ENCODE assay signal across 1 cellular context in genomic region chr16:30570621-30571443, GRCh38.
A peak's percentile ranks its signal among the peaks of the same experiment; 100 is the strongest.
TF ChIP-seq lines count a peak whose summit lies in the region.

No MANE protein-coding gene starts in this region.

TF ChIP-seq in K562, 482 proteins besides CTCF, POLR2A, EP300 and RAD21 (continued from another document and continues in another):
- TF ChIP-seq THRB (CRISPR knock-in tag; conservative IDR thresholded peaks at IDR 0.05): 0 out of 2 replicates have a peak, but pooled peaks have one; percentile 10
- no peak for TF ChIP-seq ZC3H4 (CRISPR knock-in tag; IDR thresholded peaks at IDR 0.05; ENCODE audit: borderline replicate concordance)
- no peak for TF ChIP-seq RFX1 (IDR thresholded peaks at IDR 0.05)
- no peak for TF ChIP-seq ESRRB (CRISPR knock-in tag; IDR thresholded peaks at IDR 0.05; ENCODE audit: borderline replicate concordance)
- TF ChIP-seq CUX1 (CRISPR knock-in tag; IDR thresholded peaks at IDR 0.05): 0 out of 2 replicates have a peak, but pooled peaks have one; percentile 26
- TF ChIP-seq NR1H2 (CRISPR knock-in tag; IDR thresholded peaks at IDR 0.05): no peak
- TF ChIP-seq ZFPM2 (CRISPR knock-in tag; IDR thresholded peaks at IDR 0.05): no peak
- TF ChIP-seq POU5F1 (IDR thresholded peaks at IDR 0.05; ENCODE audit: borderline replicate concordance, low read depth, low read length, partially characterized antibody): no peak
- no peak for TF ChIP-seq DIDO1 (tag; IDR thresholded peaks at IDR 0.05; ENCODE audit: low read depth)
- TF ChIP-seq PURB (CRISPR knock-in tag; IDR thresholded peaks at IDR 0.05; ENCODE audit: low read depth): no peak
- TF ChIP-seq ELF1 (tag; IDR thresholded peaks at IDR 0.05): no peak
- TF ChIP-seq FOXA1 (IDR thresholded peaks at IDR 0.05; ENCODE audit: borderline replicate concordance): no peak
- TF ChIP-seq CAMTA2 (CRISPR knock-in tag; conservative IDR thresholded peaks at IDR 0.05): no peak
- TF ChIP-seq ZFP1 (CRISPR knock-in tag; IDR thresholded peaks at IDR 0.05): no peak
- no peak for TF ChIP-seq RBBP5 (IDR thresholded peaks at IDR 0.05; ENCODE audit: borderline replicate concordance, insufficient read depth, low read length, poor library complexity, severe bottlenecking)
- no peak for TF ChIP-seq ZNF347 (CRISPR knock-in tag; IDR thresholded peaks at IDR 0.05; ENCODE audit: low read depth)
- TF ChIP-seq CTCFL (IDR thresholded peaks at IDR 0.05; ENCODE audit: borderline replicate concordance, insufficient read depth, low read depth, low read length, poor library complexity, severe bottlenecking): no peak
- TF ChIP-seq MED1 (CRISPR knock-in tag; IDR thresholded peaks at IDR 0.05; ENCODE audit: borderline replicate concordance): no peak
- no peak for TF ChIP-seq SLC30A9 (CRISPR knock-in tag; IDR thresholded peaks at IDR 0.05)
- no peak for TF ChIP-seq ZNF253 (CRISPR knock-in tag; conservative IDR thresholded peaks at IDR 0.05)
- no peak for TF ChIP-seq CXXC5 (CRISPR knock-in tag; IDR thresholded peaks at IDR 0.05)
- TF ChIP-seq ZNF75A (CRISPR knock-in tag; IDR thresholded peaks at IDR 0.05): no peak
- TF ChIP-seq ARID2 (IDR thresholded peaks at IDR 0.05): no peak
- no peak for TF ChIP-seq ZNF217 (CRISPR knock-in tag; IDR thresholded peaks at IDR 0.05)
- TF ChIP-seq SREBF1 (IDR thresholded peaks at IDR 0.05; ENCODE audit: borderline replicate concordance, low read depth, low read length): no peak
- TF ChIP-seq U2AF2 (optimal IDR thresholded peaks at IDR 0.05; ENCODE audit: low read depth, low read length): no peak
- TF ChIP-seq FUS (optimal IDR thresholded peaks at IDR 0.05; ENCODE audit: low read depth, low read length): no peak
- TF ChIP-seq SRSF3 (IDR thresholded peaks at IDR 0.05; ENCODE audit: insufficient read depth, low read length): 0 out of 2 replicates have a peak, but pooled peaks have one; percentile 19
- peak; percentile 65 for TF ChIP-seq CHD1 (IDR thresholded peaks at IDR 0.05; ENCODE audit: low read length)
- TF ChIP-seq MBD1 (CRISPR knock-in tag; IDR thresholded peaks at IDR 0.05): no peak
- TF ChIP-seq CEBPG (CRISPR knock-in tag; IDR thresholded peaks at IDR 0.05): 0 out of 2 replicates have a peak, but pooled peaks have one; percentile 5
- TF ChIP-seq CEBPG (tag; conservative IDR thresholded peaks at IDR 0.05 in 1 of 2, IDR thresholded peaks at IDR 0.05 in 1 of 2): no peak
- 0 out of 2 replicates have a peak, but pooled peaks have one; percentile 17 for TF ChIP-seq ARID4B (CRISPR knock-in tag; IDR thresholded peaks at IDR 0.05)
- TF ChIP-seq NR4A1 (CRISPR knock-in tag; IDR thresholded peaks at IDR 0.05): no peak
- TF ChIP-seq NR4A1 (tag; IDR thresholded peaks at IDR 0.05): no peak
- TF ChIP-seq PHB (CRISPR knock-in tag; IDR thresholded peaks at IDR 0.05): no peak
- no peak for TF ChIP-seq E2F5 (CRISPR knock-in tag; IDR thresholded peaks at IDR 0.05)
- TF ChIP-seq NR2F6 (CRISPR knock-in tag; IDR thresholded peaks at IDR 0.05): no peak
- TF ChIP-seq MAZ (CRISPR knock-in tag; conservative IDR thresholded peaks at IDR 0.05 in 1 of 2, IDR thresholded peaks at IDR 0.05 in 1 of 2): no peak
- no peak for TF ChIP-seq ARID3B (CRISPR knock-in tag; IDR thresholded peaks at IDR 0.05; ENCODE audit: borderline replicate concordance)
- TF ChIP-seq BCLAF1 (IDR thresholded peaks at IDR 0.05; ENCODE audit: borderline replicate concordance in 1 of 2, control insufficient read depth in 1 of 2, low read depth in 2 of 2, low read length in 1 of 2): no peak
- no peak for TF ChIP-seq RHOXF2B (CRISPR knock-in tag; conservative IDR thresholded peaks at IDR 0.05)
- no peak for TF ChIP-seq FOS (IDR thresholded peaks at IDR 0.05; ENCODE audit: extremely low read depth, insufficient read length)
- no peak for TF ChIP-seq GATAD2A (IDR thresholded peaks at IDR 0.05)
- TF ChIP-seq POLR2AphosphoS5 (IDR thresholded peaks at IDR 0.05; ENCODE audit: control insufficient read depth, insufficient read depth, low read depth, low read length): no peak
- TF ChIP-seq FOXJ2 (tag; IDR thresholded peaks at IDR 0.05): no peak
- TF ChIP-seq PTTG1 (tag; IDR thresholded peaks at IDR 0.05; ENCODE audit: low read depth): no peak
